In genomic region chr9:37126214-37126788, GRCh38 we compare ENCODE assay signal across 2 cellular contexts.
TF ChIP-seq lines count a peak whose summit lies in the region.

No MANE protein-coding gene starts in this region.

TF ChIP-seq in GM12891, 5 proteins besides CTCF, POLR2A, EP300 and RAD21:
- TF ChIP-seq SPI1 (IDR thresholded peaks at IDR 0.05; ENCODE audit: low read depth, low read length) = no peak
- no peak for TF ChIP-seq POU2F2 (IDR thresholded peaks at IDR 0.05; ENCODE audit: low read depth, low read length)
- no peak for TF ChIP-seq PAX5 (IDR thresholded peaks at IDR 0.05; ENCODE audit: insufficient read depth, low read length, severe bottlenecking)

TF ChIP-seq in GM23338, 12 proteins besides CTCF, POLR2A, EP300 and RAD21:
- TF ChIP-seq STAT1 (IDR thresholded peaks at IDR 0.05; ENCODE audit: unreplicated experiment) (no peak), ETS1 (IDR thresholded peaks at IDR 0.05) (no peak), ZNF331 (CRISPR knock-in tag; IDR thresholded peaks at IDR 0.05; ENCODE audit: low read depth) (no peak), REST (IDR thresholded peaks at IDR 0.05; ENCODE audit: unreplicated experiment) (no peak), ZNF462 (CRISPR knock-in tag; IDR thresholded peaks at IDR 0.05) (no peak), POLR2AphosphoS5 (IDR thresholded peaks at IDR 0.05; ENCODE audit: low read depth) (no peak), EZH2phosphoT487 (IDR thresholded peaks at IDR 0.05; ENCODE audit: unreplicated experiment) (no peak), JUNB (IDR thresholded peaks at IDR 0.05; ENCODE audit: unreplicated experiment) (no peak), CREB1 (CRISPR knock-in tag; IDR thresholded peaks at IDR 0.05; ENCODE audit: low read depth) (no peak), NANOG (IDR thresholded peaks at IDR 0.05; ENCODE audit: borderline replicate concordance) (no peak), EZH2 (IDR thresholded peaks at IDR 0.05; ENCODE audit: low read depth, unreplicated experiment) (no peak), ZNF114 (CRISPR knock-in tag; IDR thresholded peaks at IDR 0.05) (no peak)
TF ChIP-seq in GM23338: peak in this region for 0.
